ENCODE assay signal across 14 cellular contexts in genomic region chr9:107293555-107294085, GRCh38.
"Had no signal": no experiment of that assay in that cellular context is flagged by ENCODE, and none has a peak within 500 bp of the region (broad histone marks: within the 10 kb centered on the region; RNA-seq: fewer than 3 reads in every experiment).

No MANE protein-coding gene starts in this region.

- H3K36me3 ChIP-seq: left lung, upper lobe of right lung had no signal

- H3K9ac ChIP-seq: parathyroid adenoma had no signal

- H2AFZ ChIP-seq: hepatocyte, parathyroid adenoma had no signal

- H3K27me3 ChIP-seq: hepatocyte, left lung, upper lobe of right lung had no signal

- H3K4me1 ChIP-seq: parathyroid adenoma had no signal

- H3K27ac ChIP-seq: hepatocyte, left lung, parathyroid adenoma, upper lobe of right lung had no signal

- H3K9me3 ChIP-seq: left lung, upper lobe of right lung had no signal

- H3K4me2 ChIP-seq: hepatocyte had no signal

- H3K27ac Mint-ChIP-seq: activated naive CD8-positive, alpha-beta T cell treated with anti-CD3 and anti-CD28 coated beads, Interleukin-2, amount 50 U/mL, for 24 hours had no signal

- ATAC-seq: activated naive CD8-positive, alpha-beta T cell treated with anti-CD3 and anti-CD28 coated beads, Interleukin-2, amount 50 U/mL, for 24 hours; WTC11 had no signal

- H3K4me3 Mint-ChIP-seq: activated naive CD8-positive, alpha-beta T cell treated with anti-CD3 and anti-CD28 coated beads, Interleukin-2, amount 50 U/mL, for 24 hours; WTC11 had no signal

- H3K4me3 ChIP-seq: hepatocyte, left lung, upper lobe of right lung had no signal

- H3K36me3 Mint-ChIP-seq: naive B cell, WTC11 had no signal

- H3K9me3 Mint-ChIP-seq: activated naive CD8-positive, alpha-beta T cell treated with anti-CD3 and anti-CD28 coated beads, Interleukin-2, amount 50 U/mL, for 24 hours; naive B cell; WTC11 had no signal

- H3K27me3 Mint-ChIP-seq: activated naive CD8-positive, alpha-beta T cell treated with anti-CD3 and anti-CD28 coated beads, Interleukin-2, amount 50 U/mL, for 24 hours; naive B cell had no signal

- DNase-seq: activated CD4-positive, alpha-beta T cell treated with anti-CD3 and anti-CD28 coated beads for 48 hours; activated naive CD4-positive, alpha-beta T cell; activated naive CD8-positive, alpha-beta T cell treated with anti-CD3 and anti-CD28 coated beads, Interleukin-2, amount 50 U/mL, for 24 hours; left lung; mammary epithelial cell; naive B cell; retina; stimulated activated CD4-positive, alpha-beta T cell treated with anti-CD3 and anti-CD28 coated beads, Interleukin-15, amount 100 ng/mL, for 24 hours; stimulated activated CD4-positive, alpha-beta T cell treated with anti-CD3 and anti-CD28 coated beads, Interleukin-4, amount 100 ng/mL, for 1 hour; stimulated activated naive CD4-positive, alpha-beta T cell treated with Interleukin-2 at 50 U/mL for 16 hours; upper lobe of right lung had no signal
